In genomic region chr7:40918701-40919271, GRCh38 we compare ENCODE assay signal across 13 cellular contexts.
DNase-seq lines count a peak whose midpoint lies in the region; TF ChIP-seq lines count a peak whose summit lies in the region.
"Had no signal": no experiment of that assay in that cellular context is flagged by ENCODE, and none has a peak within 500 bp of the region (broad histone marks: within the 10 kb centered on the region; RNA-seq: fewer than 3 reads in every experiment).

No MANE protein-coding gene starts in this region.

- no peaks in the 10 kb centered on the region for H3K36me3 Mint-ChIP-seq in activated CD4-positive, alpha-beta T cell treated with anti-CD3 and anti-CD28 coated beads, Interleukin-2, amount 10 ng/mL, durations not matched to agents 7 days and 5 days (ENCODE audit: low read depth)
- H3K36me3 Mint-ChIP-seq: stimulated activated effector memory CD8-positive, alpha-beta T cell treated with anti-CD3 and anti-CD28 coated beads, Interleukin-12 subunit alpha, Interleukin-12 subunit beta, amount 100 ng/mL, for 72 hours had no signal

- no peak overlapping the region for H3K4me3 ChIP-seq in AG04449 (ENCODE audit: low read depth, low read length)
- no peak overlapping the region for H3K4me3 ChIP-seq in HFF-Myc (replicated peaks; ENCODE audit: low read depth, low read length)

- no peaks in the 10 kb centered on the region for H3K27me3 Mint-ChIP-seq in activated CD4-positive, alpha-beta T cell treated with anti-CD3 and anti-CD28 coated beads, Interleukin-2, amount 10 ng/mL, durations not matched to agents 7 days and 5 days

- no peak overlapping the region for H3K27ac Mint-ChIP-seq in activated CD4-positive, alpha-beta T cell treated with anti-CD3 and anti-CD28 coated beads, Interleukin-2, amount 10 ng/mL, durations not matched to agents 7 days and 5 days
- H3K27ac Mint-ChIP-seq: stimulated activated effector memory CD8-positive, alpha-beta T cell treated with anti-CD3 and anti-CD28 coated beads, Interleukin-12 subunit alpha, Interleukin-12 subunit beta, amount 100 ng/mL, for 72 hours had no signal

- CTCF ChIA-PET in AG04449 (lab: Yijun Ruan, JAX) = interaction anchor here (1.0 to 1.2 kb wide), 2 partner anchors 13 to 84 kb away, joined by 4 read pairs; no protein-coding TSS in a partner anchor
- CTCF ChIA-PET in activated CD4-positive, alpha-beta T cell treated with anti-CD3 and anti-CD28 coated beads, Interleukin-2, amount 10 ng/mL, durations not matched to agents 7 days and 5 days (lab: Charles Lee) = no interaction called here

- no peak overlapping the region for H3K4me3 Mint-ChIP-seq in activated CD4-positive, alpha-beta T cell treated with anti-CD3 and anti-CD28 coated beads, Interleukin-2, amount 10 ng/mL, durations not matched to agents 7 days and 5 days
- H3K4me3 Mint-ChIP-seq: stimulated activated effector memory CD8-positive, alpha-beta T cell treated with anti-CD3 and anti-CD28 coated beads, Interleukin-12 subunit alpha, Interleukin-12 subunit beta, amount 100 ng/mL, for 72 hours had no signal

- peak; percentile 79 for DNase-seq in AG04449 (ENCODE audit: low read depth, low spot score)
- DNase-seq in HFF-Myc (ENCODE audit: extremely low read depth, low read depth) = peak; percentile 16
- peak; percentile 77 for DNase-seq in astrocyte of the hippocampus (ENCODE audit: low read depth, low spot score)
- peak; percentile 88 for DNase-seq in iris pigment epithelial cell (ENCODE audit: low read depth)
- DNase-seq in activated CD4-positive, alpha-beta T cell treated with anti-CD3 and anti-CD28 coated beads, Interleukin-2, amount 10 ng/mL, durations not matched to agents 7 days and 5 days = no peak
- no peak for DNase-seq in HUDEP-2 (lab: John Stamatoyannopoulos, UW; ENCODE audit: unreplicated experiment in 76 of 76)
- no peak for DNase-seq in activated effector memory CD4-positive, alpha-beta T cell treated with Interleukin-2 at 50 U/mL for 16 hours
- DNase-seq in posterior vena cava (ENCODE audit: low spot score) = no peak
- DNase-seq: activated T-cell treated with anti-CD3 and anti-CD28 coated beads, Interleukin-2, amount 50 U/mL, for 48 hours; central memory CD4-positive, alpha-beta T cell; glutamatergic neuron; NCI-H187 had no signal

- H3K9me3 Mint-ChIP-seq in activated CD4-positive, alpha-beta T cell treated with anti-CD3 and anti-CD28 coated beads, Interleukin-2, amount 10 ng/mL, durations not matched to agents 7 days and 5 days = no peaks in the 10 kb centered on the region

- POLR2A ChIA-PET in AG04449 (lab: Yijun Ruan, JAX) = no interaction called here
- POLR2A ChIA-PET in activated CD4-positive, alpha-beta T cell treated with anti-CD3 and anti-CD28 coated beads, Interleukin-2, amount 10 ng/mL, durations not matched to agents 7 days and 5 days (lab: Charles Lee) = interaction anchor here (0.6 kb wide), 1 partner anchor 297 kb away, joined by 4 read pairs; no protein-coding TSS in a partner anchor

- TF ChIP-seq CTCF in AG04449 (IDR thresholded peaks at IDR 0.05; ENCODE audit: insufficient read depth, low read length, missing control alignments) (no peak), HFF-Myc (IDR thresholded peaks at IDR 0.05; ENCODE audit: low read depth, low read length, missing control alignments) (no peak)

- no peaks in the 10 kb centered on the region for H3K4me1 Mint-ChIP-seq in activated CD4-positive, alpha-beta T cell treated with anti-CD3 and anti-CD28 coated beads, Interleukin-2, amount 10 ng/mL, durations not matched to agents 7 days and 5 days
- H3K4me1 Mint-ChIP-seq: stimulated activated effector memory CD8-positive, alpha-beta T cell treated with anti-CD3 and anti-CD28 coated beads, Interleukin-12 subunit alpha, Interleukin-12 subunit beta, amount 100 ng/mL, for 72 hours had no signal

- intact Hi-C loops in posterior vena cava (cut with DNase I) = loop anchor here in 1 of 2 donors (10.0 kb wide), 1 partner anchor 116 kb away; no protein-coding TSS in a partner anchor

Comparison
In these comparisons a context has a peak if more than half of its experiments do, and no peak if none do; other contexts are left out.
1. DNase-seq: peak in AG04449 (single experiment), HFF-Myc (single experiment), astrocyte of the hippocampus (single experiment) and iris pigment epithelial cell (single experiment); none in activated CD4-positive, alpha-beta T cell treated with anti-CD3 and anti-CD28 coated beads, Interleukin-2, amount 10 ng/mL, durations not matched to agents 7 days and 5 days (single experiment), HUDEP-2 (0 of 76), activated effector memory CD4-positive, alpha-beta T cell treated with Interleukin-2 at 50 U/mL for 16 hours (single experiment) and posterior vena cava (single experiment).